ENCODE assay signal across 9 cellular contexts in the genomic region with DNA sequence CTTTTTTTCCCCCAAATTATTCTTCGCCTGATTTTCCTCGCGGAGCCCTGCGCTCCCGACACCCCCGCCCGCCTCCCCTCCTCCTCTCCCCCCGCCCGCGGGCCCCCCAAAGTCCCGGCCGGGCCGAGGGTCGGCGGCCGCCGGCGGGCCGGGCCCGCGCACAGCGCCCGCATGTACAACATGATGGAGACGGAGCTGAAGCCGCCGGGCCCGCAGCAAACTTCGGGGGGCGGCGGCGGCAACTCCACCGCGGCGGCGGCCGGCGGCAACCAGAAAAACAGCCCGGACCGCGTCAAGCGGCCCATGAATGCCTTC. TPM values are rescaled to one million over a fixed set of nuclear protein-coding genes. Genes with fewer than 3 reads are reported as not detected.
DNase-seq lines count a peak whose midpoint lies in the region; ATAC-seq and TF ChIP-seq lines count a peak whose summit lies in the region.
"Had no signal": no experiment of that assay in that cellular context is flagged by ENCODE, and none has a peak within 500 bp of the region (broad histone marks: within the 10 kb centered on the region; RNA-seq: fewer than 3 reads in every experiment).

No MANE protein-coding gene starts in this region.

- no peak for DNase-seq in H7
- DNase-seq in Peyer's patch, result no peak
- DNase-seq in left ventricle myocardium inferior, result no peak
- DNase-seq in retinal pigment epithelial cell (ENCODE audit: low read depth), result no peak
- no peak for DNase-seq in mucosa of gallbladder (ENCODE audit: low spot score)
- DNase-seq: effector memory CD8-positive, alpha-beta T cell had no signal

- H3K27ac ChIP-seq in Peyer's patch, result no peak overlapping the region
- H3K27ac ChIP-seq in left ventricle myocardium inferior (replicated peaks), result peak overlapping the region; percentile 15

- TF ChIP-seq POLR2A in Peyer's patch (IDR thresholded peaks at IDR 0.05), result no peak

- no peaks in the 10 kb centered on the region for H3K9me3 ChIP-seq in Peyer's patch
- no peaks in the 10 kb centered on the region for H3K9me3 ChIP-seq in left ventricle myocardium inferior (replicated peaks)

- no peaks in the 10 kb centered on the region for H3K36me3 ChIP-seq in H7 (replicated peaks; ENCODE audit: control insufficient read depth, insufficient read depth, low read length)
- H3K36me3 ChIP-seq in Peyer's patch, result no peaks in the 10 kb centered on the region
- H3K36me3 ChIP-seq in left ventricle myocardium inferior, result no peaks in the 10 kb centered on the region

- H3K27me3 ChIP-seq in H7 (ENCODE audit: control insufficient read depth, insufficient read depth, low read length), result peaks cover 1% of the 10 kb centered on the region; the same call in 1 of the 2 replicates
- H3K27me3 ChIP-seq in Peyer's patch, result peaks cover 0 to 63% of the 10 kb centered on the region in 2 donors
- H3K27me3 ChIP-seq in left ventricle myocardium inferior (ENCODE audit: low read depth), result peaks cover 100% of the 10 kb centered on the region

- H3K4me1 ChIP-seq in Peyer's patch, result peaks cover 0 to 34% (median 5%) of the 10 kb centered on the region in 4 donors
- H3K4me1 ChIP-seq in left ventricle myocardium inferior, result peaks cover 34% of the 10 kb centered on the region

- no peak for ATAC-seq in HG02588 (IDR thresholded peaks at IDR 0.05; ENCODE audit: unreplicated experiment)
- no peak for ATAC-seq in GM19397 (IDR thresholded peaks at IDR 0.05; ENCODE audit: unreplicated experiment)
- no peak for ATAC-seq in GM21717 (IDR thresholded peaks at IDR 0.05; ENCODE audit: unreplicated experiment)

- TF ChIP-seq CTCF in Peyer's patch (IDR thresholded peaks at IDR 0.05) (no peak), left ventricle myocardium inferior (IDR thresholded peaks at IDR 0.05; ENCODE audit: borderline replicate concordance) (no peak), retinal pigment epithelial cell (conservative IDR thresholded peaks at IDR 0.05; ENCODE audit: low read depth, low read length) (no peak)

- intact Hi-C loops in left ventricle myocardium inferior (cut with micrococcal nuclease), result no loop called here

- H3K4me3 ChIP-seq in H7 (ENCODE audit: insufficient read depth, low read depth, low read length), result peak overlapping the region; percentile 99
- H3K4me3 ChIP-seq in Peyer's patch, result peak overlapping the region; percentile 7 to 37 (median 22)
- H3K4me3 ChIP-seq in left ventricle myocardium inferior, result peak overlapping the region; percentile 54
- H3K4me3 ChIP-seq in retinal pigment epithelial cell (ENCODE audit: low read length), result peak overlapping the region; percentile 28

RNA-seq across cellular contexts. Expression of a gene that starts 0.4 kb away (rescaled TPM):
- 233 and 264 TPM in 2 replicates for total RNA-seq in H7 (2014; rRNA removed; shearing (Covaris generic))
- total RNA-seq in Peyer's patch (under 1 TPM in 2 of 4 donors, not detected in 2; 0.57 to 0.67 TPM), left ventricle myocardium inferior (0.16 TPM), mucosa of gallbladder (0.55 TPM)

Comparison
In these comparisons a context has a peak if more than half of its experiments do, and no peak if none do; other contexts are left out.
1. H3K4me3 ChIP-seq: peak in every context shown above with its lines; median percentile 99 in H7; 54 in left ventricle myocardium inferior; 28 in retinal pigment epithelial cell; 22 in Peyer's patch.
2. RNA of a gene that starts 0.4 kb away (total RNA-seq): 233 to 264 TPM in H7; 0.57 to 0.67 TPM in Peyer's patch, 0.55 TPM in mucosa of gallbladder (single experiment) and 0.16 TPM in left ventricle myocardium inferior (single experiment); every median in the first group is over 100 times any median in the second.